In genomic region chr4:151097759-151098158, GRCh38 we compare ENCODE assay signal across 17 cellular contexts. TPM values are rescaled to one million over a fixed set of nuclear protein-coding genes. Genes with fewer than 3 reads are reported as not detected.
A peak's percentile ranks its signal among the peaks of the same experiment; 100 is the strongest.
DNase-seq lines count a peak whose midpoint lies in the region; ATAC-seq, FAIRE-seq and TF ChIP-seq lines count a peak whose summit lies in the region.
"Had no signal": no experiment of that assay in that cellular context is flagged by ENCODE, and none has a peak within 500 bp of the region (broad histone marks: within the 10 kb centered on the region; RNA-seq: fewer than 3 reads in every experiment).

No MANE protein-coding gene starts in this region.

- no peaks in the 10 kb centered on the region for H3K9me2 ChIP-seq in OCI-LY7 (ENCODE audit: insufficient read depth, low read length)

- no peak for TF ChIP-seq RAD21 in K562 (CRISPR knock-in tag; conservative IDR thresholded peaks at IDR 0.05 in 1 of 2, IDR thresholded peaks at IDR 0.05 in 1 of 2)

- H3K9me3 ChIP-seq in OCI-LY7 (ENCODE audit: low read length) (no peaks in the 10 kb centered on the region), K562 (replicated peaks; ENCODE audit: control insufficient read depth, insufficient read depth, low read depth, low read length) (no peaks in the 10 kb centered on the region; the same call in 1 of the 2 replicates)

- H3K9me1 ChIP-seq in K562 (ENCODE audit: control insufficient read depth, insufficient read depth, low read length) = no peaks in the 10 kb centered on the region

- BruUV-seq in OCI-LY7 (replicated peaks; lab: Mats Ljungman, UMichigan) = no TSS peak
- BruUV-seq in K562 (replicated peaks; lab: Mats Ljungman, UMichigan) = no TSS peak
- no TSS peak for BruUV-seq in MCF 10A (replicated peaks; lab: Mats Ljungman, UMichigan)

- peak overlapping the region; percentile 45 for H3K4me3 Mint-ChIP-seq in activated T-cell treated with anti-CD3 and anti-CD28 coated beads, Interleukin-2, amount 50 U/mL, for 24 hours
- no peak overlapping the region for H3K4me3 Mint-ChIP-seq in activated T-cell treated with anti-CD3 and anti-CD28 coated beads, Interleukin-2, amount 50 U/mL, for 4 hours
- H3K4me3 Mint-ChIP-seq in stimulated activated naive B cell treated with anti-CD40 and anti-IgM and Interleukin-4, amounts not matched to agents 10 μg/mL and 1 μg/mL and 100 μg/mL, for 72 hours = peak overlapping the region; percentile 91 to 97
- no peak overlapping the region for H3K4me3 Mint-ChIP-seq in MCF 10A (ENCODE audit: unreplicated experiment)

- FAIRE-seq in K562 (lab: Jason Lieb, UNC) = no peak
- FAIRE-seq: astrocyte had no signal

- H3K9me3 Mint-ChIP-seq in activated T-cell treated with anti-CD3 and anti-CD28 coated beads, Interleukin-2, amount 50 U/mL, for 24 hours = no peaks in the 10 kb centered on the region
- no peaks in the 10 kb centered on the region for H3K9me3 Mint-ChIP-seq in activated T-cell treated with anti-CD3 and anti-CD28 coated beads, Interleukin-2, amount 50 U/mL, for 4 hours
- H3K9me3 Mint-ChIP-seq in stimulated activated naive B cell treated with anti-CD40 and anti-IgM and Interleukin-4, amounts not matched to agents 10 μg/mL and 1 μg/mL and 100 μg/mL, for 72 hours = no peaks in the 10 kb centered on the region
- no peaks in the 10 kb centered on the region for H3K9me3 Mint-ChIP-seq in MCF 10A (ENCODE audit: unreplicated experiment)

- peak overlapping the region; percentile 45; the same call in 1 of the 2 replicates for H2AFZ ChIP-seq in OCI-LY7 (ENCODE audit: low read length)
- H2AFZ ChIP-seq in K562 (ENCODE audit: low read depth, low read length) = no peak overlapping the region

- H4K20me1 ChIP-seq in OCI-LY7 (ENCODE audit: insufficient read depth, low read length) (peaks cover 27% of the 10 kb centered on the region), K562 (replicated peaks; ENCODE audit: control insufficient read depth, insufficient read depth, low read length) (peaks cover 15% of the 10 kb centered on the region; the same call in 1 of the 2 replicates)

- H3K27me3 Mint-ChIP-seq in activated T-cell treated with anti-CD3 and anti-CD28 coated beads, Interleukin-2, amount 50 U/mL, for 24 hours = peaks cover 3% of the 10 kb centered on the region
- peaks cover 4% of the 10 kb centered on the region for H3K27me3 Mint-ChIP-seq in activated T-cell treated with anti-CD3 and anti-CD28 coated beads, Interleukin-2, amount 50 U/mL, for 4 hours (ENCODE audit: low read depth)
- H3K27me3 Mint-ChIP-seq in stimulated activated naive B cell treated with anti-CD40 and anti-IgM and Interleukin-4, amounts not matched to agents 10 μg/mL and 1 μg/mL and 100 μg/mL, for 72 hours = peaks cover 0 to 13% of the 10 kb centered on the region in 2 donors
- H3K27me3 Mint-ChIP-seq in MCF 10A (ENCODE audit: insufficient read depth, unreplicated experiment) = no peaks in the 10 kb centered on the region
- H3K27me3 Mint-ChIP-seq: progenitor cell of endocrine pancreas had no signal

- POLR2A ChIA-PET in OCI-LY7 (lab: Charles Lee) = interaction anchor here (0.6 to 0.7 kb wide), 2 partner anchors 812 to 1859 kb away, joined by 3 read pairs; no protein-coding TSS in a partner anchor
- POLR2A ChIA-PET in K562 (lab: Yijun Ruan, JAX) = interaction anchor here (1.1 to 4.1 kb wide), 2 partner anchors 8 to 12 kb away, joined by 3 to 22 read pairs; no protein-coding TSS in a partner anchor
- POLR2A ChIA-PET in MCF 10A (lab: Yijun Ruan, JAX) = interaction anchor here (0.7 to 6.5 kb wide), 3 partner anchors 83 to 514 kb away, joined by 3 to 84 read pairs (median 3); partner anchors contain the start of gene LRBA

- H3K79me2 ChIP-seq in OCI-LY7 (ENCODE audit: insufficient read depth, low read depth, low read length) (peaks cover 34% of the 10 kb centered on the region), K562 (ENCODE audit: control insufficient read depth, insufficient read depth, low read length) (peaks cover 34% of the 10 kb centered on the region)

- peaks cover 39% of the 10 kb centered on the region for H3K4me1 Mint-ChIP-seq in activated T-cell treated with anti-CD3 and anti-CD28 coated beads, Interleukin-2, amount 50 U/mL, for 24 hours (ENCODE audit: low read depth)
- H3K4me1 Mint-ChIP-seq in activated T-cell treated with anti-CD3 and anti-CD28 coated beads, Interleukin-2, amount 50 U/mL, for 4 hours (ENCODE audit: low read depth) = peaks cover 31% of the 10 kb centered on the region
- peaks cover 21 to 48% of the 10 kb centered on the region in 2 donors for H3K4me1 Mint-ChIP-seq in stimulated activated naive B cell treated with anti-CD40 and anti-IgM and Interleukin-4, amounts not matched to agents 10 μg/mL and 1 μg/mL and 100 μg/mL, for 72 hours
- H3K4me1 Mint-ChIP-seq in MCF 10A (ENCODE audit: insufficient read depth, unreplicated experiment) = peaks cover 10% of the 10 kb centered on the region

- H3K36me3 ChIP-seq in OCI-LY7 (ENCODE audit: insufficient read depth, low read length) (peaks cover 32% of the 10 kb centered on the region), K562 (ENCODE audit: control insufficient read depth, insufficient read depth, low read length) (peaks cover 29% of the 10 kb centered on the region)

- peaks cover 34% of the 10 kb centered on the region for H3K36me3 Mint-ChIP-seq in activated T-cell treated with anti-CD3 and anti-CD28 coated beads, Interleukin-2, amount 50 U/mL, for 24 hours (ENCODE audit: low read depth)
- peaks cover 27% of the 10 kb centered on the region for H3K36me3 Mint-ChIP-seq in activated T-cell treated with anti-CD3 and anti-CD28 coated beads, Interleukin-2, amount 50 U/mL, for 4 hours (ENCODE audit: insufficient read depth)
- peaks cover 24 to 30% of the 10 kb centered on the region in 2 donors for H3K36me3 Mint-ChIP-seq in stimulated activated naive B cell treated with anti-CD40 and anti-IgM and Interleukin-4, amounts not matched to agents 10 μg/mL and 1 μg/mL and 100 μg/mL, for 72 hours
- H3K36me3 Mint-ChIP-seq in MCF 10A (ENCODE audit: insufficient read depth, unreplicated experiment) = peaks cover 37% of the 10 kb centered on the region

- H3K4me3 ChIP-seq in OCI-LY7 (ENCODE audit: low read depth, low read length, poor library complexity, severe bottlenecking) = no peak overlapping the region
- H3K4me3 ChIP-seq in K562 = no peak overlapping the region

- TF ChIP-seq CTCF in OCI-LY7 (conservative IDR thresholded peaks at IDR 0.05; ENCODE audit: low read length) = no peak
- TF ChIP-seq CTCF in K562 (IDR thresholded peaks at IDR 0.05 in 2 of 3, conservative IDR thresholded peaks at IDR 0.05 in 1 of 3; ENCODE audit: insufficient read depth in 2 of 3, low read depth in 1 of 3, low read length in 3 of 3) = no peak
- TF ChIP-seq CTCF in MCF 10A (IDR thresholded peaks at IDR 0.05; ENCODE audit: unreplicated experiment) = no peak

- peak overlapping the region; percentile 100 for H3K27ac Mint-ChIP-seq in activated T-cell treated with anti-CD3 and anti-CD28 coated beads, Interleukin-2, amount 50 U/mL, for 24 hours
- H3K27ac Mint-ChIP-seq in stimulated activated naive B cell treated with anti-CD40 and anti-IgM and Interleukin-4, amounts not matched to agents 10 μg/mL and 1 μg/mL and 100 μg/mL, for 72 hours = peak overlapping the region; percentile 100
- no peak overlapping the region for H3K27ac Mint-ChIP-seq in MCF 10A (ENCODE audit: low read depth, unreplicated experiment)
- H3K27ac Mint-ChIP-seq: progenitor cell of endocrine pancreas had no signal

- H3K4me2 ChIP-seq in OCI-LY7 (ENCODE audit: low read length) = no peak overlapping the region
- H3K4me2 ChIP-seq in K562 (ENCODE audit: insufficient read depth, low read length) = no peak overlapping the region

- H3K4me1 ChIP-seq in OCI-LY7 (ENCODE audit: insufficient read depth, low read length, poor library complexity, severe bottlenecking) = peaks cover 27% of the 10 kb centered on the region
- peaks cover 7 to 11% of the 10 kb centered on the region in 2 experiments; a peak in 3 of 5 replicates for H3K4me1 ChIP-seq in K562 (replicated peaks in 1 of 2; ENCODE audit: control insufficient read depth in 2 of 2, insufficient read depth in 2 of 2, low read length in 2 of 2)

- intact Hi-C loops in OCI-LY7 (cut with micrococcal nuclease; ENCODE audit: unreplicated experiment) (loop anchor here (2.0 kb wide), 2 partner anchors 83 to 663 kb away; partner anchors contain the start of genes GATB and LRBA), K562 (cut with micrococcal nuclease) (loop anchor here (5.0 kb wide), 1 partner anchor 85 kb away; no protein-coding TSS in a partner anchor), MCF 10A (cut with micrococcal nuclease) (no loop called here)

- ATAC-seq in activated T-cell treated with anti-CD3 and anti-CD28 coated beads, Interleukin-2, amount 50 U/mL, for 4 hours = no peak
- ATAC-seq in K562 (no peak), GM18505 (IDR thresholded peaks at IDR 0.05; ENCODE audit: unreplicated experiment) (no peak)
- no peak for ATAC-seq in stimulated activated naive B cell treated with anti-CD40 and anti-IgM and Interleukin-4, amounts not matched to agents 10 μg/mL and 1 μg/mL and 100 μg/mL, for 72 hours (replicated peaks)
- ATAC-seq: left colon had no signal

- no peak for TF ChIP-seq EP300 in K562 (IDR thresholded peaks at IDR 0.05; ENCODE audit: low read length)

- TF ChIP-seq POLR2A in K562 (conservative IDR thresholded peaks at IDR 0.05) = no peak
- no peak for TF ChIP-seq POLR2A in GM18505 (IDR thresholded peaks at IDR 0.05; ENCODE audit: borderline replicate concordance, extremely low read depth, insufficient read depth, insufficient read length)

- no peaks in the 10 kb centered on the region for H3K27me3 ChIP-seq in K562 (ENCODE audit: control insufficient read depth in 2 of 2, insufficient read depth in 2 of 2, low read length in 2 of 2)

- no peak overlapping the region for H3K27ac ChIP-seq in OCI-LY7 (ENCODE audit: low read depth, low read length, poor library complexity, severe bottlenecking)
- no peak overlapping the region for H3K27ac ChIP-seq in K562 (ENCODE audit: extremely low read depth, low read depth, low read length)
- H3K27ac ChIP-seq: WERI-Rb-1 had no signal

- WGBS in K562 (ENCODE audit: insufficient coverage, low coverage, missing lambda C conversion rate) = 82% methylated on average over 3 of the region's 3 CpGs

- H3K9ac ChIP-seq in K562 (ENCODE audit: insufficient read depth in 1 of 2, low read depth in 2 of 2, low read length in 2 of 2) = no peak overlapping the region

- in situ Hi-C loops in K562 (cut with MboI) = no loop called here

- CTCF ChIA-PET in OCI-LY7 (lab: Charles Lee; ENCODE audit: unreplicated experiment) (no interaction called here), K562 (lab: Yijun Ruan, JAX; ENCODE audit: low intra/inter-chr PET ratio) (no interaction called here), MCF 10A (lab: Yijun Ruan, JAX) (interaction anchor here (0.6 to 0.7 kb wide), 2 partner anchors 81 to 431 kb away, joined by 3 read pairs; no protein-coding TSS in a partner anchor)

- DNase-seq in activated T-cell treated with anti-CD3 and anti-CD28 coated beads, Interleukin-2, amount 50 U/mL, for 24 hours = no peak
- no peak for DNase-seq in activated T-cell treated with anti-CD3 and anti-CD28 coated beads, Interleukin-2, amount 50 U/mL, for 4 hours
- DNase-seq in OCI-LY7 (ENCODE audit: low spot score) = no peak
- DNase-seq in K562 (ENCODE audit: extremely low read depth in 1 of 4, low spot score in 3 of 4) = no peak
- no peak for DNase-seq in stimulated activated naive B cell treated with anti-CD40 and anti-IgM and Interleukin-4, amounts not matched to agents 10 μg/mL and 1 μg/mL and 100 μg/mL, for 72 hours
- DNase-seq in NCI-H1930 (lab: John Stamatoyannopoulos, UW) = no peak
- no peak for DNase-seq in MCF 10A (ENCODE audit: unreplicated experiment)
- DNase-seq: foreskin fibroblast; left colon; NCI-H1105 treated with DMSO at 0.1 percent for 48 hours; NCI-H2171 treated with DMSO at 0.1 percent for 48 hours; NCI-H774; stimulated activated naive CD4-positive, alpha-beta T cell; WERI-Rb-1 had no signal

RNA-seq across cellular contexts. Expression of gene RPS3A, which starts 1.7 kb away (rescaled TPM):
- 1,000 to 10,000 TPM; 2,226 to 2,409 (median 2,351) TPM for total RNA-seq in activated T-cell treated with anti-CD3 and anti-CD28 coated beads, Interleukin-2, amount 50 U/mL, for 4 hours
- 2,852 and 3,051 TPM in 2 replicates for total RNA-seq in OCI-LY7 (2014; rRNA removed; shearing (Covaris generic))
- 2,759 and 2,816 TPM in 2 replicates for total RNA-seq in OCI-LY7 (2022)
- 296 and 420 TPM in 2 replicates for total RNA-seq in K562 (2011; cell fraction: chromatin; rRNA removed; ENCODE audit: low replicate concordance)
- total RNA-seq in K562 (2011; cell fraction: nucleolus; rRNA removed) = 433 and 451 TPM in 2 replicates
- 773 and 1,562 TPM in 2 replicates for total RNA-seq in K562 (2011; cell fraction: nucleoplasm; rRNA removed)
- total RNA-seq in K562 (2014; rRNA removed) = 1,793 and 2,102 TPM in 2 replicates
- 3,891 and 4,298 TPM in 2 replicates for total RNA-seq in K562 (2014; rRNA removed; fragmentation: Illumina TruSeq; extraction: Trizol)
- 2,923 and 3,036 TPM in 2 replicates for total RNA-seq in K562 (2015; rRNA removed; fragmentation: Illumina TruSeq; extraction: Trizol)
- 2,407 and 2,649 TPM in 2 replicates for total RNA-seq in K562 (2021)
- 4,895 and 5,488 TPM in 2 replicates for polyA plus RNA-seq in K562 (2011; rRNA removed)
- 887 and 2,354 TPM in 2 replicates for polyA plus RNA-seq in K562 (2011; cell fraction: cytosol; rRNA removed)
- 570 and 1,423 TPM in 2 replicates for polyA plus RNA-seq in K562 (2011; cell fraction: nucleus; rRNA removed)
- polyA plus RNA-seq in K562 (2012) = 2,139 and 3,584 TPM in 2 replicates
- 2,678 and 2,756 TPM in 2 replicates for polyA plus RNA-seq in K562 (2014; fragmentation: Illumina TruSeq; extraction: Trizol)
- 1,000 to 10,000 TPM; 3,558 to 3,768 TPM for polyA plus RNA-seq in K562 (2014; fragmentation: Nextera tagmentation; extraction: Ambion mirVana)
- polyA plus RNA-seq in K562 (2014; rRNA removed) = 2,761 and 3,554 TPM in 2 replicates
- polyA minus RNA-seq in K562 (2011; rRNA and poly(A)+ RNA removed) = 1,733 and 2,092 TPM in 2 replicates
- 660 and 683 TPM in 2 replicates for polyA minus RNA-seq in K562 (2011; cell fraction: cytosol; rRNA and poly(A)+ RNA removed)
- 140 and 302 TPM in 2 replicates for polyA minus RNA-seq in K562 (2011; cell fraction: nucleus; rRNA and poly(A)+ RNA removed)
- total RNA-seq in MCF 10A (2022) = 2,661 and 2,955 TPM in 2 replicates

Comparison
In these comparisons a context has a peak if more than half of its experiments do, and no peak if none do; other contexts are left out.
1. H3K4me3 Mint-ChIP-seq: peak in activated T-cell treated with anti-CD3 and anti-CD28 coated beads, Interleukin-2, amount 50 U/mL, for 24 hours (single experiment) and stimulated activated naive B cell treated with anti-CD40 and anti-IgM and Interleukin-4, amounts not matched to agents 10 μg/mL and 1 μg/mL and 100 μg/mL, for 72 hours (2 of 2); none in activated T-cell treated with anti-CD3 and anti-CD28 coated beads, Interleukin-2, amount 50 U/mL, for 4 hours (single experiment) and MCF 10A (single experiment).